Comparison of ENCODE assay signal across 9 cellular contexts in the genomic region with DNA sequence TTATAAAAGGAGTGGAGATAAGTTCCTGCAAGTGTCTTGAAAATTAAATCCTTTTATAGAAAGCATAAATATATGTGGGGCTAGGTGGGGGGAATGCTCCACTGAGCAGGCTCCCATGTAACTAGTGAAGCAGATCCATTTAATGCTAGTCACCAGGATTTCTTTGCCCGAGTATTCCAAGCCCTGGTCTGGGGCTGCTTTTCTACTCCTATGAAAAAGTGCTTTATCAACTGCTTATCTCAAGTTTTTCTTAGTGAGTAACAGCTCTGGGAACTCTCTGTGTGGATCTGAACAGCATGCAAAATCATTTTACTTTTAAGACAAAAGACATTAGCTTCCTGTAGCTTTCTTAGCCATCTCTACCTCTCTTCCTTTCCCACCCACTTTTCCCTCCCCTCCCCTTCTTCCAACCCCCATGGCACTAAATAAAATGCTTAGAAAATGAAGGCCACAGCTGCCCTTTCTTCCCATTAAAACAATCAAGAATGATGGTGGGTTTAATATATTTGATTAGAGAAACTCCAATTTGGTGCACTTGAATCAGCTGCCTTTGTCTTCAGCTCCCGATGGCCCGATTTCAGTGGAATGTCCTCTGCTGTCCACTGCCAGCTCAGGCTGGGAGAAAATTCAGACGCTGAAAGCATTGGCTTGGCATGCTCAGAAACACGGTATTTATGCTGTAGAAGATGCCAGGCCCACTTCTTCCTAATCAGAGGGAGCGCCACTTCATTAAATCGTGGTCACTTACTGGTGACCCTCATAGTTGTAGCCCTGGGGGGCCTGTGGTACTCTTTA.
DNase-seq lines count a peak whose midpoint lies in the region; ATAC-seq and TF ChIP-seq lines count a peak whose summit lies in the region.
"Had no signal": no experiment of that assay in that cellular context is flagged by ENCODE, and none has a peak within 500 bp of the region (broad histone marks: within the 10 kb centered on the region; RNA-seq: fewer than 3 reads in every experiment).

No MANE protein-coding gene starts in this region.

- no peak for TF ChIP-seq CTCF in transverse colon (IDR thresholded peaks at IDR 0.05)

- H3K9me3 Mint-ChIP-seq in activated T-cell treated with anti-CD3 and anti-CD28 coated beads, Interleukin-2, amount 50 U/mL, for 24 hours, result no peaks in the 10 kb centered on the region
- H3K9me3 Mint-ChIP-seq in stimulated activated naive B cell treated with anti-CD40 and anti-IgM and Interleukin-4, amounts not matched to agents 10 μg/mL and 1 μg/mL and 100 μg/mL, for 72 hours, result no peaks in the 10 kb centered on the region
- H3K9me3 Mint-ChIP-seq: memory B cell had no signal

- H3K27me3 Mint-ChIP-seq in activated T-cell treated with anti-CD3 and anti-CD28 coated beads, Interleukin-2, amount 50 U/mL, for 24 hours, result no peaks in the 10 kb centered on the region
- H3K27me3 Mint-ChIP-seq in stimulated activated naive B cell treated with anti-CD40 and anti-IgM and Interleukin-4, amounts not matched to agents 10 μg/mL and 1 μg/mL and 100 μg/mL, for 72 hours, result no peaks in the 10 kb centered on the region
- H3K27me3 Mint-ChIP-seq: memory B cell had no signal

- 89 to 92% methylated on average over 7 of the region's 7 CpGs for WGBS in ectodermal cell, 2 experiments
- 63 to 74% methylated on average over 4 to 7 of the region's 7 CpGs for WGBS in transverse colon (ENCODE audit: low coverage in 1 of 2), 2 donors

- no peak for ATAC-seq in stimulated activated naive B cell treated with anti-CD40 and anti-IgM and Interleukin-4, amounts not matched to agents 10 μg/mL and 1 μg/mL and 100 μg/mL, for 72 hours (replicated peaks)

- intact Hi-C loops in transverse colon (cut with DNase I; ENCODE audit: low total_unique reads), result no loop called here

- no peaks in the 10 kb centered on the region for H3K36me3 ChIP-seq in ectodermal cell (ENCODE audit: control insufficient read depth, insufficient read depth, low read length)
- H3K36me3 ChIP-seq in muscle layer of duodenum (ENCODE audit: control insufficient read depth in 1 of 2, insufficient read depth in 2 of 2, low read length in 2 of 2), result no peaks in the 10 kb centered on the region
- H3K36me3 ChIP-seq in transverse colon, result no peaks in the 10 kb centered on the region

- peaks cover 42% of the 10 kb centered on the region for H3K4me1 ChIP-seq in ectodermal cell (ENCODE audit: control insufficient read depth, insufficient read depth, low read length)
- H3K4me1 ChIP-seq in muscle layer of duodenum (ENCODE audit: control insufficient read depth in 1 of 2, insufficient read depth in 2 of 2, low read length in 2 of 2), result peaks cover 19 to 25% of the 10 kb centered on the region in 2 donors
- H3K4me1 ChIP-seq in transverse colon, result peaks cover 10 to 30% (median 13%) of the 10 kb centered on the region in 4 donors

- TF ChIP-seq EP300 in transverse colon (IDR thresholded peaks at IDR 0.05; ENCODE audit: low read depth), result no peak

- peaks cover 64% of the 10 kb centered on the region for H3K4me1 Mint-ChIP-seq in activated T-cell treated with anti-CD3 and anti-CD28 coated beads, Interleukin-2, amount 50 U/mL, for 24 hours (ENCODE audit: low read depth)
- H3K4me1 Mint-ChIP-seq in stimulated activated naive B cell treated with anti-CD40 and anti-IgM and Interleukin-4, amounts not matched to agents 10 μg/mL and 1 μg/mL and 100 μg/mL, for 72 hours, result peaks cover 13 to 39% of the 10 kb centered on the region in 2 donors

- in situ Hi-C loops in transverse colon (cut with MboI; ENCODE audit: low pct_ligation_motif_present in 1 of 4, low pct_unique_long_range_greater_than_20kb in 1 of 4, low sequenced_read_pairs in 3 of 4), result no loop called here

- TF ChIP-seq POLR2A in transverse colon (IDR thresholded peaks at IDR 0.05), result no peak

- H3K9me3 ChIP-seq in ectodermal cell (ENCODE audit: control insufficient read depth, low read length) (no peaks in the 10 kb centered on the region), muscle layer of duodenum (ENCODE audit: control insufficient read depth in 1 of 2, low read length in 2 of 2) (no peaks in the 10 kb centered on the region), transverse colon (no peaks in the 10 kb centered on the region)

- DNase-seq in activated T-cell treated with anti-CD3 and anti-CD28 coated beads, Interleukin-2, amount 50 U/mL, for 24 hours, result no peak
- DNase-seq in activated T-cell treated with anti-CD3 and anti-CD28 coated beads, Interleukin-2, amount 50 U/mL, for 1 hour, result no peak
- DNase-seq in transverse colon (no peak), DMS 273 treated with DMSO at 0.1 percent for 48 hours (lab: John Stamatoyannopoulos, UW) (no peak), EL (no peak)
- DNase-seq in stimulated activated naive B cell treated with anti-CD40 and anti-IgM and Interleukin-4, amounts not matched to agents 10 μg/mL and 1 μg/mL and 100 μg/mL, for 72 hours, result no peak

- H3K27me3 ChIP-seq in ectodermal cell (ENCODE audit: control insufficient read depth, insufficient read depth, low read length, poor library complexity, severe bottlenecking) (no peaks in the 10 kb centered on the region), muscle layer of duodenum (ENCODE audit: low read depth, low read length) (no peaks in the 10 kb centered on the region), transverse colon (no peaks in the 10 kb centered on the region)

- H3K36me3 Mint-ChIP-seq in activated T-cell treated with anti-CD3 and anti-CD28 coated beads, Interleukin-2, amount 50 U/mL, for 24 hours (ENCODE audit: low read depth), result no peaks in the 10 kb centered on the region
- H3K36me3 Mint-ChIP-seq in stimulated activated naive B cell treated with anti-CD40 and anti-IgM and Interleukin-4, amounts not matched to agents 10 μg/mL and 1 μg/mL and 100 μg/mL, for 72 hours, result no peaks in the 10 kb centered on the region
- H3K36me3 Mint-ChIP-seq: memory B cell had no signal

- H3K27ac Mint-ChIP-seq in activated T-cell treated with anti-CD3 and anti-CD28 coated beads, Interleukin-2, amount 50 U/mL, for 24 hours, result peak overlapping the region; percentile 88
- H3K27ac Mint-ChIP-seq in stimulated activated naive B cell treated with anti-CD40 and anti-IgM and Interleukin-4, amounts not matched to agents 10 μg/mL and 1 μg/mL and 100 μg/mL, for 72 hours, result no peak overlapping the region

- H3K27ac ChIP-seq in ectodermal cell (ENCODE audit: insufficient read depth, low read depth, low read length, poor library complexity, severe bottlenecking), result peak overlapping the region; percentile 93
- H3K27ac ChIP-seq in muscle layer of duodenum (ENCODE audit: low read length), result peak overlapping the region; percentile 74
- peak overlapping the region; percentile 58 to 78 (median 62) for H3K27ac ChIP-seq in transverse colon

- H3K4me3 ChIP-seq in ectodermal cell (ENCODE audit: insufficient read depth, low read depth, low read length) (no peak overlapping the region), muscle layer of duodenum (ENCODE audit: low read depth in 1 of 2, low read length in 2 of 2) (no peak overlapping the region), transverse colon (no peak overlapping the region)

- no peak overlapping the region for H3K4me3 Mint-ChIP-seq in activated T-cell treated with anti-CD3 and anti-CD28 coated beads, Interleukin-2, amount 50 U/mL, for 24 hours
- H3K4me3 Mint-ChIP-seq in stimulated activated naive B cell treated with anti-CD40 and anti-IgM and Interleukin-4, amounts not matched to agents 10 μg/mL and 1 μg/mL and 100 μg/mL, for 72 hours, result no peak overlapping the region
- H3K4me3 Mint-ChIP-seq: memory B cell had no signal
